1 cellular context compared by ENCODE assay signal in the genomic region with DNA sequence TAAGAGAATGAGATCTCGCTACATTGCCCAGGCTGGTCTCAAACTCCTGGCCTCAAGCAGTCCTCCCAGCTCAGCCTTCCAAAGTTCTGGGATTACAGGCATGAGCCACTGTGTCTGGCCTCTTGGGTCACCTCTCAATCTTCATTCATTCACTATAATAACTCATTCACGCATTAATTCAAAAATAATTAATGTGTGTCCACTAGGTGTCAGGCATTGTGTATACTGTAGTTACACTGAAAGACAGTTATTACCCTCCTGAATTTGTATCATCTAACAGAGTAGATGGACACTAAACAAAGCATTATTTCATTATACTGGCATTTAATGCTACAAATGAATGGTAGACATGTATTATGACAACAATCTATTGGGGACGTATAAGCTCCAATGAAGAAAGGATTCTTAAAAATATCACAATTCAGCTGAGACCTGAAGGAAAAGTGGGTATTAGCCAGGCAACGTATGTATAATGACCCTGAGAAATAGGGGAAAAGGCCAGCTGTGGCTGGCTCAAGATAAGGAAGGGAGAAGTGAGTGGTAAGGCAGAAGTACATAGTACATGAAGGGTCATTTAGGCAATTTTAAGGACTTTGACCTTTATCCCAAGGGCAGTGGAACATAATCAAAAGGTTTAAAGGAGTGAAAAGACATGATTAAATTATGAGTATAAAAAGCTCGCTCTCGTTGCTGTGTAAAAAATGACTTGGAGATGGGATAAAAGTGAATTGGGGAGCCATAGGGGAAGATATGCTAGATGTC.
TF ChIP-seq lines count a peak whose summit lies in the region.

No MANE protein-coding gene starts in this region.

TF ChIP-seq in WTC11, 78 proteins besides CTCF, POLR2A, EP300 and RAD21 (continued from another document):
- no peak for TF ChIP-seq STAT6 (CRISPR knock-in tag; conservative IDR thresholded peaks at IDR 0.05; ENCODE audit: low read depth)
- TF ChIP-seq ERG (CRISPR knock-in tag; IDR thresholded peaks at IDR 0.05) = no peak
- TF ChIP-seq, protein P1, sequence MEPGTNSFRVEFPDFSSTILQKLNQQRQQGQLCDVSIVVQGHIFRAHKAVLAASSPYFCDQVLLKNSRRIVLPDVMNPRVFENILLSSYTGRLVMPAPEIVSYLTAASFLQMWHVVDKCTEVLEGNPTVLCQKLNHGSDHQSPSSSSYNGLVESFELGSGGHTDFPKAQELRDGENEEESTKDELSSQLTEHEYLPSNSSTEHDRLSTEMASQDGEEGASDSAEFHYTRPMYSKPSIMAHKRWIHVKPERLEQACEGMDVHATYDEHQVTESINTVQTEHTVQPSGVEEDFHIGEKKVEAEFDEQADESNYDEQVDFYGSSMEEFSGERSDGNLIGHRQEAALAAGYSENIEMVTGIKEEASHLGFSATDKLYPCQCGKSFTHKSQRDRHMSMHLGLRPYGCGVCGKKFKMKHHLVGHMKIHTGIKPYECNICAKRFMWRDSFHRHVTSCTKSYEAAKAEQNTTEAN (CRISPR knock-in tag; IDR thresholded peaks at IDR 0.05) = no peak
- TF ChIP-seq, protein P2, sequence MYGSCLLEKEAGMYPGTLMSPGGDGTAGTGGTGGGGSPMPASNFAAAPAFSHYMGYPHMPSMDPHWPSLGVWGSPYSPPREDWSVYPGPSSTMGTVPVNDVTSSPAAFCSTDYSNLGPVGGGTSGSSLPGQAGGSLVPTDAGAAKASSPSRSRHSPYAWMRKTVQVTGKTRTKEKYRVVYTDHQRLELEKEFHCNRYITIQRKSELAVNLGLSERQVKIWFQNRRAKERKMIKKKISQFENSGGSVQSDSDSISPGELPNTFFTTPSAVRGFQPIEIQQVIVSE (CRISPR knock-in tag; IDR thresholded peaks at IDR 0.05; ENCODE audit: borderline replicate concordance) = no peak
- no peak for TF ChIP-seq CREM (CRISPR knock-in tag; IDR thresholded peaks at IDR 0.05)
- no peak for TF ChIP-seq ZNF416 (CRISPR knock-in tag; IDR thresholded peaks at IDR 0.05)
- TF ChIP-seq IRF2 (CRISPR knock-in tag; IDR thresholded peaks at IDR 0.05; ENCODE audit: borderline replicate concordance, low read depth) = no peak
TF ChIP-seq in WTC11: peak in this region for 0.
